9 cellular contexts compared by ENCODE assay signal in genomic region chr1:106022312-106022902, GRCh38.
DNase-seq lines count a peak whose midpoint lies in the region; ATAC-seq and TF ChIP-seq lines count a peak whose summit lies in the region.
"Had no signal": no experiment of that assay in that cellular context is flagged by ENCODE, and none has a peak within 500 bp of the region (broad histone marks: within the 10 kb centered on the region; RNA-seq: fewer than 3 reads in every experiment).

No MANE protein-coding gene starts in this region.

- H3K9me3 ChIP-seq in adrenal gland (replicated peaks in 1 of 3) = no peaks in the 10 kb centered on the region
- no peaks in the 10 kb centered on the region for H3K9me3 ChIP-seq in CD4-positive, alpha-beta memory T cell (ENCODE audit: control insufficient read depth in 1 of 2, low read length in 2 of 2)

- no peaks in the 10 kb centered on the region for H3K9me3 Mint-ChIP-seq in osteocyte (ENCODE audit: unreplicated experiment)
- peaks cover 0 to 14% (median 5%) of the 10 kb centered on the region in 8 donors for H3K9me3 Mint-ChIP-seq in CD4-positive, alpha-beta memory T cell

- no peak for ATAC-seq in HG02884 (IDR thresholded peaks at IDR 0.05; ENCODE audit: unreplicated experiment)
- ATAC-seq: left lobe of liver, T-cell had no signal

- POLR2A ChIA-PET in CD4-positive, alpha-beta memory T cell (lab: Charles Lee; ENCODE audit: partially characterized antibody) = no interaction called here

- H3K4me3 Mint-ChIP-seq in osteocyte (ENCODE audit: unreplicated experiment) = no peak overlapping the region
- H3K4me3 Mint-ChIP-seq in CD4-positive, alpha-beta memory T cell = no peak overlapping the region
- H3K4me3 Mint-ChIP-seq: T-cell had no signal

- H3K4me1 ChIP-seq in adrenal gland (replicated peaks in 1 of 2) = no peaks in the 10 kb centered on the region
- H3K4me1 ChIP-seq in CD4-positive, alpha-beta memory T cell (ENCODE audit: insufficient read depth, low read length) = no peaks in the 10 kb centered on the region

- H3K36me3 Mint-ChIP-seq in osteocyte (ENCODE audit: unreplicated experiment) = no peaks in the 10 kb centered on the region
- no peaks in the 10 kb centered on the region for H3K36me3 Mint-ChIP-seq in CD4-positive, alpha-beta memory T cell
- H3K36me3 Mint-ChIP-seq: T-cell had no signal

- TF ChIP-seq POLR2A in adrenal gland (IDR thresholded peaks at IDR 0.05) = no peak

- H3K4me3 ChIP-seq in cardiac fibroblast (replicated peaks in 1 of 2; ENCODE audit: low read depth in 2 of 2, low read length in 2 of 2) (no peak overlapping the region), adrenal gland (no peak overlapping the region)
- no peak overlapping the region for H3K4me3 ChIP-seq in CD4-positive, alpha-beta memory T cell (ENCODE audit: low read length in 2 of 2)

- no peak overlapping the region for H3K27ac Mint-ChIP-seq in osteocyte (ENCODE audit: unreplicated experiment)
- no peak overlapping the region for H3K27ac Mint-ChIP-seq in CD4-positive, alpha-beta memory T cell
- H3K27ac Mint-ChIP-seq: T-cell had no signal

- H3K27me3 ChIP-seq in adrenal gland = no peaks in the 10 kb centered on the region
- no peaks in the 10 kb centered on the region for H3K27me3 ChIP-seq in CD4-positive, alpha-beta memory T cell (ENCODE audit: insufficient read depth, low read length)

- H3K36me3 ChIP-seq in adrenal gland (replicated peaks in 1 of 2) = no peaks in the 10 kb centered on the region
- H3K36me3 ChIP-seq in CD4-positive, alpha-beta memory T cell (ENCODE audit: insufficient read depth, low read length) = no peaks in the 10 kb centered on the region

- no peaks in the 10 kb centered on the region for H3K4me1 Mint-ChIP-seq in osteocyte (ENCODE audit: unreplicated experiment)
- no peaks in the 10 kb centered on the region for H3K4me1 Mint-ChIP-seq in CD4-positive, alpha-beta memory T cell
- H3K4me1 Mint-ChIP-seq: T-cell had no signal

- peak; percentile 2 to 17 for DNase-seq in cardiac fibroblast (ENCODE audit: low read depth in 2 of 2)
- no peak for DNase-seq in osteocyte (ENCODE audit: extremely low spot score, unreplicated experiment)
- no peak for DNase-seq in adrenal gland
- no peak for DNase-seq in CD4-positive, alpha-beta memory T cell
- DNase-seq: T-cell had no signal

- peak; percentile 12 for TF ChIP-seq CTCF in GM12873 (IDR thresholded peaks at IDR 0.05; ENCODE audit: insufficient read depth, low read depth, low read length, missing control alignments)
- TF ChIP-seq CTCF in LNCAP (IDR thresholded peaks at IDR 0.05) = peak; percentile 54
- TF ChIP-seq CTCF in cardiac fibroblast (IDR thresholded peaks at IDR 0.05; ENCODE audit: low read depth, low read length) = peak; percentile 18
- TF ChIP-seq CTCF in osteocyte (IDR thresholded peaks at IDR 0.05) = peak; percentile 54
- peak in 3 of 6 experiments; percentile 12 to 47 (median 35) for TF ChIP-seq CTCF in adrenal gland (IDR thresholded peaks at IDR 0.05)

- H3K27me3 Mint-ChIP-seq in osteocyte (ENCODE audit: unreplicated experiment) = peaks cover 7% of the 10 kb centered on the region
- no peaks in the 10 kb centered on the region for H3K27me3 Mint-ChIP-seq in CD4-positive, alpha-beta memory T cell
- H3K27me3 Mint-ChIP-seq: T-cell had no signal

- intact Hi-C loops in adrenal gland (cut with DNase I) = no loop called here
- intact Hi-C loops in CD4-positive, alpha-beta memory T cell (cut with micrococcal nuclease) = no loop called here

- no peak overlapping the region for H3K27ac ChIP-seq in adrenal gland
- H3K27ac ChIP-seq in CD4-positive, alpha-beta memory T cell (ENCODE audit: low read depth, low read length) = no peak overlapping the region

- WGBS in adrenal gland, 4 donors = 17 to 24% (median 19%) methylated on average over 2 of the region's 2 CpGs

- CTCF ChIA-PET in CD4-positive, alpha-beta memory T cell (lab: Charles Lee; ENCODE audit: partially characterized antibody) = no interaction called here

Comparison
In these comparisons a context has a peak if more than half of its experiments do, and no peak if none do; other contexts are left out.
1. DNase-seq: peak in cardiac fibroblast (2 of 2); none in osteocyte (single experiment), adrenal gland (0 of 7) and CD4-positive, alpha-beta memory T cell (0 of 5).